ENCODE assay signal across 12 cellular contexts in the genomic region with DNA sequence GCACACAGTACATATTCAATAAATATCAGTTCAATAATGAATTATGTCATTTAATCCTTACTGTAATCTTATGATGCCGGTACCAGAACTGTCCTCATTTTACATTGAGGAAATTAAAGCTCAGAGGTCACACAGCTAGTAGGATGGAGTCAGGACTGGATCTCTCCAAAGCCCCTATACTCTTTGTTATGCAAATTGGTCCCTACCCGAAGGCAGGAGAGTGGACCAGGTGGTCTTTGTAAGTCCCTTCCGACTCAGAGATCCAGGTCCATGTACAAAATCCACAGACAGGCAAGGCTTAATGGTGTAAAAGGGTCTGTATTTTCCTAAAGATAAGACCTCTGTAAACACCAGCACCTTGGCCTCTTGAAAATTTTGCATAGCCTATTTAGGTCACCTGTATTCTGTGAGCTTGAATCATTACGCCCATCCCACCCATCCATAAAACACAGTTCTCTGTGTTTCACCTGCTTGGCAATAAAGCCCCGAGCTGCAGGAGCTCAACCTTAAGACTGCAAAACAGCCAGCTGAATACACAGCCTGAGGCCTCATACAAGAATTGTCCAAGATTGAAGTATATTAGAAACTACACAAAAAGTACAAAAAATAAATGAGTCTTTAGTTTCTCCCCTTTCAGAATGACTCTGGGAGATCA. TPM values are rescaled to one million over a fixed set of nuclear protein-coding genes. Genes with fewer than 3 reads are reported as not detected.
A peak's percentile ranks its signal among the peaks of the same experiment; 100 is the strongest.
DNase-seq lines count a peak whose midpoint lies in the region; ATAC-seq, FAIRE-seq and TF ChIP-seq lines count a peak whose summit lies in the region.
"Had no signal": no experiment of that assay in that cellular context is flagged by ENCODE, and none has a peak within 500 bp of the region (broad histone marks: within the 10 kb centered on the region; RNA-seq: fewer than 3 reads in every experiment).

No MANE protein-coding gene starts in this region.

- H3K9ac ChIP-seq in smooth muscle cell (ENCODE audit: low read depth), result no peak overlapping the region

- H3K4me3 ChIP-seq in H7 (ENCODE audit: insufficient read depth, low read depth, low read length) (no peak overlapping the region), gastroesophageal sphincter (no peak overlapping the region), smooth muscle cell (no peak overlapping the region)
- no peak overlapping the region for H3K4me3 ChIP-seq in effector memory CD4-positive, alpha-beta T cell (ENCODE audit: insufficient read depth, low read depth, low read length, poor library complexity, severe bottlenecking)
- H3K4me3 ChIP-seq: cardiac muscle cell had no signal

- no peak for TF ChIP-seq POLR2A in gastroesophageal sphincter (IDR thresholded peaks at IDR 0.05)

- H2AFZ ChIP-seq in smooth muscle cell (ENCODE audit: low read depth), result no peak overlapping the region

- H3K27me3 ChIP-seq in H7 (ENCODE audit: control insufficient read depth, insufficient read depth, low read length), result no peaks in the 10 kb centered on the region
- H3K27me3 ChIP-seq in gastroesophageal sphincter, result no peaks in the 10 kb centered on the region
- no peaks in the 10 kb centered on the region for H3K27me3 ChIP-seq in smooth muscle cell (ENCODE audit: low read depth)
- H3K27me3 ChIP-seq in effector memory CD4-positive, alpha-beta T cell (replicated peaks; ENCODE audit: control insufficient read depth, insufficient read depth, low read length, poor library complexity, severe bottlenecking), result no peaks in the 10 kb centered on the region
- H3K27me3 ChIP-seq: cardiac muscle cell had no signal

- no peak overlapping the region for H3K4me2 ChIP-seq in smooth muscle cell

- no peaks in the 10 kb centered on the region for H3K36me3 ChIP-seq in H7 (replicated peaks; ENCODE audit: control insufficient read depth, insufficient read depth, low read length)
- H3K36me3 ChIP-seq in gastroesophageal sphincter, result peaks cover 0 to 45% of the 10 kb centered on the region in 2 donors
- H3K36me3 ChIP-seq in smooth muscle cell (ENCODE audit: low read depth), result no peaks in the 10 kb centered on the region
- H3K36me3 ChIP-seq in effector memory CD4-positive, alpha-beta T cell (ENCODE audit: control insufficient read depth, insufficient read depth, low read length), result no peaks in the 10 kb centered on the region

- no peaks in the 10 kb centered on the region for H4K20me1 ChIP-seq in smooth muscle cell (ENCODE audit: low read depth)

- peaks cover 13% of the 10 kb centered on the region for H3F3A ChIP-seq in smooth muscle cell (ENCODE audit: low read depth)

- no peaks in the 10 kb centered on the region for H3K79me2 ChIP-seq in smooth muscle cell (ENCODE audit: low read depth)

- H3K4me1 ChIP-seq in gastroesophageal sphincter (peaks cover 8 to 68% (median 29%) of the 10 kb centered on the region in 3 donors), smooth muscle cell (ENCODE audit: low read depth) (peaks cover 38% of the 10 kb centered on the region)
- no peaks in the 10 kb centered on the region for H3K4me1 ChIP-seq in effector memory CD4-positive, alpha-beta T cell (ENCODE audit: control insufficient read depth, insufficient read depth, low read length, poor library complexity, severe bottlenecking)

- TF ChIP-seq CTCF in gastroesophageal sphincter (IDR thresholded peaks at IDR 0.05) (no peak), smooth muscle cell (IDR thresholded peaks at IDR 0.05; ENCODE audit: borderline replicate concordance, insufficient read depth, poor library complexity, severe bottlenecking) (no peak), D721Med (IDR thresholded peaks at IDR 0.05; ENCODE audit: insufficient read depth, missing control alignments) (no peak)

- TF ChIP-seq EP300 in gastroesophageal sphincter (IDR thresholded peaks at IDR 0.05), result no peak

- ATAC-seq in gastroesophageal sphincter, result no peak
- no peak for ATAC-seq in HG02870 (IDR thresholded peaks at IDR 0.05; ENCODE audit: unreplicated experiment)
- ATAC-seq: activated T-helper 17 cell treated with anti-CD3 and anti-CD28 coated beads, Interleukin-2, amount 50 U/mL, for 72 hours had no signal

- no peaks in the 10 kb centered on the region for H3K9me3 ChIP-seq in gastroesophageal sphincter
- no peaks in the 10 kb centered on the region for H3K9me3 ChIP-seq in smooth muscle cell (replicated peaks; ENCODE audit: low read depth)
- no peaks in the 10 kb centered on the region for H3K9me3 ChIP-seq in effector memory CD4-positive, alpha-beta T cell (ENCODE audit: control insufficient read depth, low read length)

- peak overlapping the region in 3 of 4 donors; percentile 58 to 77 (median 74) for H3K27ac ChIP-seq in gastroesophageal sphincter
- peak overlapping the region; percentile 70 for H3K27ac ChIP-seq in smooth muscle cell (ENCODE audit: low read depth)
- no peak overlapping the region for H3K27ac ChIP-seq in effector memory CD4-positive, alpha-beta T cell (ENCODE audit: insufficient read depth, low read length, poor library complexity, severe bottlenecking)
- H3K27ac ChIP-seq: cardiac muscle cell had no signal

- in situ Hi-C loops in G401 (cut with HindIII; ENCODE audit: low sequenced_read_pairs), result no loop called here

- FAIRE-seq in D721Med (lab: Jason Lieb, UNC), result no peak

- WGBS in gastroesophageal sphincter (ENCODE audit: low coverage in 1 of 2), 2 donors, result 80 to 86% methylated on average over 4 to 5 of the region's 5 CpGs
- WGBS in smooth muscle cell (ENCODE audit: low lambda C conversion rate), result 87% methylated on average over 5 of the region's 5 CpGs

- DNase-seq in H7 (peak; percentile 63), NCI-H748 (lab: John Stamatoyannopoulos, UW; ENCODE audit: unreplicated experiment) (peak; percentile 83), smooth muscle cell (lab: John Stamatoyannopoulos, UW; ENCODE audit: unreplicated experiment) (no peak), D721Med (ENCODE audit: insufficient read length, low spot score) (no peak), G401 (ENCODE audit: low spot score) (no peak)
- DNase-seq in effector memory CD4-positive, alpha-beta T cell, result no peak
- DNase-seq: activated CD4-positive, CD25-positive, alpha-beta regulatory T cell treated with anti-CD3 and anti-CD28 coated beads, Interleukin-2, amount 50 U/mL, for 72 hours; DMS 273 treated with DMSO at 0.1 percent for 48 hours had no signal

RNA-seq across cellular contexts. Expression of gene PLXNA2, which starts 41.7 kb away (rescaled TPM):
- total RNA-seq in H7 (2014; rRNA removed; shearing (Covaris generic)), result 1.8 and 5.3 TPM in 2 replicates
- total RNA-seq in gastroesophageal sphincter, result 10 to 100 TPM; 12.5 to 38.3 (median 32.0) TPM
- total RNA-seq in smooth muscle cell, result 8.2 and 12.0 TPM in 2 replicates
- polyA plus RNA-seq in smooth muscle cell, result 8.7 and 15.7 TPM in 2 replicates
- total RNA-seq in G401 (2014; rRNA removed; shearing (Covaris generic)), result 0.55 and 0.92 TPM in 2 replicates

Comparison
In these comparisons a context has a peak if more than half of its experiments do, and no peak if none do; other contexts are left out.
1. DNase-seq: peak in H7 (single experiment) and NCI-H748 (single experiment); none in smooth muscle cell (single experiment), D721Med (single experiment), G401 (single experiment) and effector memory CD4-positive, alpha-beta T cell (0 of 3).